ENCODE assay signal across 12 cellular contexts in the genomic region with DNA sequence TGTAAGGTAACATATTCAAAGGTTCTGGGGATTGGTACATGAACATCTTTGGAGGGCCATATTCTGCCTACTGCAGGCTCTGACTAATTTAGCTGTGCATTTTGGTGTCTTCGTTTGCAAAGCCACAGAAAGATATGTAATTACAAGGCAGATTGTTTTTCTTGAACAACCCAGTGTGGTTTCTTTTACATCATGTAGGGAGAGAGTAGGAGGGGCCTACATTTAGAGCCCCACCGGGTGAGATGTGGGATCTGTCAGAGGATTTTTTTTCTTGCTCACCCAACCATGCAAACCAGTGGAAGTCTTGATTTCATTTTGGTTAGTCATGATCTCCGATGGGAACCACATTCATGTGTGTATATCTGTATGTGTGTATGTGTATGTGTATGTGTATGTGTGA.
DNase-seq lines count a peak whose midpoint lies in the region; ATAC-seq lines count a peak whose summit lies in the region.
"Had no signal": no experiment of that assay in that cellular context is flagged by ENCODE, and none has a peak within 500 bp of the region (broad histone marks: within the 10 kb centered on the region; RNA-seq: fewer than 3 reads in every experiment).

No MANE protein-coding gene starts in this region.

- in situ Hi-C loops in G401 (cut with HindIII; ENCODE audit: low sequenced_read_pairs) = no loop called here

- peak; percentile 84 for ATAC-seq in GM18867 (IDR thresholded peaks at IDR 0.05; ENCODE audit: unreplicated experiment)
- ATAC-seq in GM21619 (IDR thresholded peaks at IDR 0.05; ENCODE audit: unreplicated experiment) = peak; percentile 82
- ATAC-seq in HG03469 (IDR thresholded peaks at IDR 0.05; ENCODE audit: unreplicated experiment) = peak; percentile 73
- ATAC-seq in GM21515 (IDR thresholded peaks at IDR 0.05; ENCODE audit: unreplicated experiment) = no peak

- peak; percentile 10 for DNase-seq in fibroblast of peridontal ligament (ENCODE audit: extremely low read depth)
- DNase-seq in NCI-H1694 treated with DMSO at 0.1 percent for 48 hours (lab: John Stamatoyannopoulos, UW) = no peak
- DNase-seq in G401 (ENCODE audit: low spot score) = no peak
- no peak for DNase-seq in cerebellum (ENCODE audit: low spot score)
- DNase-seq: activated CD4-positive, CD25-positive, alpha-beta regulatory T cell; esophagus squamous epithelium; GOT3; small intestine had no signal
